17 cellular contexts compared by ENCODE assay signal in the genomic region with DNA sequence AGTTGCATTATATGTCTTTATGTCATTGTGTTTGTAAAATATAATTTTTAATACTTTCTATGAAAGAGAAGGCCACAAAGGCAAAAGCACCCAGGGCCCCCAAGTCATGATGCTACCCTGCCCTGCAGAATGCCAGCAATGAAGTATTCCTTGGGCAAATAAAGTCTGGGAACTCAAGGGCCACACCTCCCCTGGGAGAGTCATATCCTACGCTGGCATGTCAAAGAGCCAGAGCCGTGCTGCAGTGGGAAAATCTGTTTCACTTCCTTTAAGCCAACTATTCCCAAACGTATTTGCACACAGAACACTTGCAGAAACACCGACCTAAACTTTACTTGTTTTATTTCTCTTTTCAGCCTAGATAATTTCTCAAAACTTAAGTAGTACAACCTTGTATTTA.
DNase-seq lines count a peak whose midpoint lies in the region; ATAC-seq, FAIRE-seq and TF ChIP-seq lines count a peak whose summit lies in the region.
"Had no signal": no experiment of that assay in that cellular context is flagged by ENCODE, and none has a peak within 500 bp of the region (broad histone marks: within the 10 kb centered on the region; RNA-seq: fewer than 3 reads in every experiment).

No MANE protein-coding gene starts in this region.

- no peak for FAIRE-seq in GM19239 (lab: Jason Lieb, UNC)
- FAIRE-seq: D721Med, GM18507 had no signal

- H3K4me3 ChIP-seq in BLaER1 treated with 17β-estradiol and CSF1 and Interleukin-3, amounts not matched to agents 10 nM and 100 nM: no peak overlapping the region
- H3K4me3 ChIP-seq in PC-3 (ENCODE audit: low read length): peak overlapping the region; percentile 31; the same call in 1 of the 2 replicates
- no peak overlapping the region for H3K4me3 ChIP-seq in mucosa of descending colon

- no peak for TF ChIP-seq CTCF in PC-3 (conservative IDR thresholded peaks at IDR 0.05; ENCODE audit: low read depth, low read length)
- no peak for TF ChIP-seq CTCF in mucosa of descending colon (IDR thresholded peaks at IDR 0.05)

- CTCF ChIA-PET in PC-3 (lab: Charles Lee): no interaction called here

- no peaks in the 10 kb centered on the region for H3K36me3 ChIP-seq in BLaER1 treated with 17β-estradiol and CSF1 and Interleukin-3, amounts not matched to agents 10 nM and 100 nM
- H3K36me3 ChIP-seq in PC-3 (ENCODE audit: low read depth, low read length): no peaks in the 10 kb centered on the region
- H3K36me3 ChIP-seq in mucosa of descending colon (ENCODE audit: low read depth): no peaks in the 10 kb centered on the region

- intact Hi-C loops in PC-3 (cut with micrococcal nuclease): loop anchor here (1.0 kb wide), 1 partner anchor 365 kb away; no protein-coding TSS in a partner anchor
- intact Hi-C loops in mucosa of descending colon (cut with DNase I, micrococcal nuclease): no loop called here

- H3K9ac ChIP-seq in BLaER1 treated with 17β-estradiol and CSF1 and Interleukin-3, amounts not matched to agents 10 nM and 100 nM: no peak overlapping the region
- peak overlapping the region; percentile 33; the same call in 1 of the 2 replicates for H3K9ac ChIP-seq in PC-3 (ENCODE audit: low read length)

- ATAC-seq in PC-3 (peak; percentile 68), mucosa of descending colon (peak; percentile 86), GM21825 (IDR thresholded peaks at IDR 0.05; ENCODE audit: unreplicated experiment) (no peak), GM21737 (IDR thresholded peaks at IDR 0.05; ENCODE audit: unreplicated experiment) (no peak)
- ATAC-seq: CD8-positive, alpha-beta T cell had no signal

- H3K9me2 ChIP-seq in PC-3 (replicated peaks; ENCODE audit: low read length): no peaks in the 10 kb centered on the region

- POLR2A ChIA-PET in PC-3 (lab: Charles Lee; ENCODE audit: unreplicated experiment): interaction anchor here (0.6 kb wide), 1 partner anchor 18 kb away, joined by 4 read pairs; no protein-coding TSS in a partner anchor

- peak; percentile 9 for DNase-seq in HT1080 (ENCODE audit: low read depth)
- DNase-seq in PC-3: peak; percentile 76
- peak in 2 of 3 donors; percentile 31 to 58 for DNase-seq in mucosa of descending colon
- no peak for DNase-seq in GM19239 (ENCODE audit: insufficient read length, low spot score)
- no peak for DNase-seq in stimulated activated CD4-positive, alpha-beta T cell treated with anti-CD3 and anti-CD28 coated beads, Interleukin-4, amount 100 ng/mL, for 4 hours
- DNase-seq: ACHN; CD8-positive, alpha-beta T cell; COR-L47; DMS53; HCEC 1CT; HFFc6; KG1 had no signal

- H3K9me3 ChIP-seq in BLaER1 treated with 17β-estradiol and CSF1 and Interleukin-3, amounts not matched to agents 10 nM and 100 nM (replicated peaks in 1 of 11): no peaks in the 10 kb centered on the region
- H3K9me3 ChIP-seq in PC-3 (ENCODE audit: low read length) (no peaks in the 10 kb centered on the region), mucosa of descending colon (no peaks in the 10 kb centered on the region)

- H3F3A ChIP-seq in PC-3 (ENCODE audit: low read length, unreplicated experiment): no peaks in the 10 kb centered on the region

- H3K27ac ChIP-seq in BLaER1 treated with 17β-estradiol and CSF1 and Interleukin-3, amounts not matched to agents 10 nM and 100 nM: no peak overlapping the region
- H3K27ac ChIP-seq in PC-3 (ENCODE audit: low read length): peak overlapping the region; percentile 64

- H3K4me2 ChIP-seq in BLaER1 treated with 17β-estradiol and CSF1 and Interleukin-3, amounts not matched to agents 10 nM and 100 nM: peak overlapping the region in 7 of 11 experiments; percentile 16 to 80 (median 50); a peak in 14 of 22 replicates
- peak overlapping the region; percentile 65 for H3K4me2 ChIP-seq in PC-3 (ENCODE audit: low read length)

- peaks cover 3 to 17% (median 8%) of the 10 kb centered on the region in 10 experiments; a peak in 14 of 20 replicates for H3K4me1 ChIP-seq in BLaER1 treated with 17β-estradiol and CSF1 and Interleukin-3, amounts not matched to agents 10 nM and 100 nM
- peaks cover 23% of the 10 kb centered on the region for H3K4me1 ChIP-seq in PC-3 (ENCODE audit: insufficient read depth, low read length)
- no peaks in the 10 kb centered on the region for H3K4me1 ChIP-seq in mucosa of descending colon (ENCODE audit: low read depth)

- no peaks in the 10 kb centered on the region for H3K79me2 ChIP-seq in PC-3 (ENCODE audit: low read length)

- H2AFZ ChIP-seq in PC-3 (ENCODE audit: low read length): peak overlapping the region; percentile 42; the same call in 1 of the 2 replicates

- no peaks in the 10 kb centered on the region for H3K27me3 ChIP-seq in BLaER1 treated with 17β-estradiol and CSF1 and Interleukin-3, amounts not matched to agents 10 nM and 100 nM
- H3K27me3 ChIP-seq in PC-3 (ENCODE audit: low read length): no peaks in the 10 kb centered on the region

- no TSS peak for BruUV-seq in PC-3 (replicated peaks; lab: Mats Ljungman, UMichigan)

- H4K20me1 ChIP-seq in BLaER1 treated with 17β-estradiol and CSF1 and Interleukin-3, amounts not matched to agents 10 nM and 100 nM: no peaks in the 10 kb centered on the region
- no peaks in the 10 kb centered on the region for H4K20me1 ChIP-seq in PC-3 (ENCODE audit: low read length)

Comparison
In these comparisons a context has a peak if more than half of its experiments do, and no peak if none do; other contexts are left out.
1. DNase-seq: peak in HT1080 (single experiment), PC-3 (single experiment) and mucosa of descending colon (2 of 3); none in GM19239 (single experiment) and stimulated activated CD4-positive, alpha-beta T cell treated with anti-CD3 and anti-CD28 coated beads, Interleukin-4, amount 100 ng/mL, for 4 hours (0 of 2).
2. ATAC-seq: peak in PC-3 (single experiment) and mucosa of descending colon (single experiment); none in GM21825 (single experiment) and GM21737 (single experiment).